Comparison of ENCODE assay signal across 9 cellular contexts in genomic region chr5:14595189-14595588, GRCh38. TPM values are rescaled to one million over a fixed set of nuclear protein-coding genes. Genes with fewer than 3 reads are reported as not detected.
DNase-seq lines count a peak whose midpoint lies in the region; ATAC-seq and TF ChIP-seq lines count a peak whose summit lies in the region.
"Had no signal": no experiment of that assay in that cellular context is flagged by ENCODE, and none has a peak within 500 bp of the region (broad histone marks: within the 10 kb centered on the region; RNA-seq: fewer than 3 reads in every experiment).

No MANE protein-coding gene starts in this region.

- no peaks in the 10 kb centered on the region for H3K79me2 ChIP-seq in osteoblast (ENCODE audit: insufficient read depth, low read length)

- peak overlapping the region; percentile 59 for H3K4me3 Mint-ChIP-seq in activated naive CD8-positive, alpha-beta T cell treated with anti-CD3 and anti-CD28 coated beads, Interleukin-2, amount 50 U/mL, for 24 hours
- H3K4me3 Mint-ChIP-seq in Caco-2 (ENCODE audit: unreplicated experiment), result no peak overlapping the region

- H3K4me3 ChIP-seq in osteoblast (ENCODE audit: insufficient read depth, low read length) (no peak overlapping the region), Caco-2 (ENCODE audit: low read depth, low read length) (no peak overlapping the region)
- H3K4me3 ChIP-seq: body of pancreas had no signal

- in situ Hi-C loops in KBM-7 (cut with MboI; ENCODE audit: low pct_unique_long_range_greater_than_20kb, low sequenced_read_pairs), result no loop called here

- H4K20me1 ChIP-seq in osteoblast (ENCODE audit: insufficient read depth, low read length), result no peaks in the 10 kb centered on the region

- H3K4me1 ChIP-seq in osteoblast (ENCODE audit: insufficient read depth, low read length) (no peaks in the 10 kb centered on the region), Caco-2 (no peaks in the 10 kb centered on the region)

- H3K27ac Mint-ChIP-seq in activated naive CD8-positive, alpha-beta T cell treated with anti-CD3 and anti-CD28 coated beads, Interleukin-2, amount 50 U/mL, for 24 hours, result peak overlapping the region; percentile 85
- no peak overlapping the region for H3K27ac Mint-ChIP-seq in Caco-2 (ENCODE audit: unreplicated experiment)

- no peak overlapping the region for H3K4me2 ChIP-seq in osteoblast (ENCODE audit: insufficient read depth, low read length)

- H3K9me3 Mint-ChIP-seq in activated naive CD8-positive, alpha-beta T cell treated with anti-CD3 and anti-CD28 coated beads, Interleukin-2, amount 50 U/mL, for 24 hours, result peaks cover 6% of the 10 kb centered on the region
- H3K9me3 Mint-ChIP-seq in Caco-2 (ENCODE audit: unreplicated experiment), result no peaks in the 10 kb centered on the region

- no peak overlapping the region for H3K27ac ChIP-seq in RWPE1
- no peak overlapping the region for H3K27ac ChIP-seq in osteoblast (ENCODE audit: low read depth, low read length)

- no TSS peak for BruUV-seq in Caco-2 (replicated peaks; lab: Mats Ljungman, UMichigan)

- no peak overlapping the region for H2AFZ ChIP-seq in osteoblast (ENCODE audit: low read length)

- peak; percentile 40 for TF ChIP-seq POLR2A in GM18505 (IDR thresholded peaks at IDR 0.05; ENCODE audit: borderline replicate concordance, extremely low read depth, insufficient read depth, insufficient read length)

- TF ChIP-seq CTCF in RWPE1 (conservative IDR thresholded peaks at IDR 0.05; ENCODE audit: low read depth) (no peak), osteoblast (IDR thresholded peaks at IDR 0.05; ENCODE audit: extremely low read depth, low read depth, low read length) (no peak), Caco-2 (IDR thresholded peaks at IDR 0.05; ENCODE audit: insufficient read depth in 1 of 2, low read depth in 1 of 2, low read length in 1 of 2, severe bottlenecking in 1 of 2, unreplicated experiment in 1 of 2) (no peak)

- H3K36me3 ChIP-seq in osteoblast (ENCODE audit: insufficient read depth, low read length) (no peaks in the 10 kb centered on the region), Caco-2 (ENCODE audit: control insufficient read depth, insufficient read depth, low read length) (no peaks in the 10 kb centered on the region)

- H3K27me3 ChIP-seq in osteoblast (ENCODE audit: insufficient read depth, low read length) (peaks cover 14% of the 10 kb centered on the region), Caco-2 (replicated peaks; ENCODE audit: control insufficient read depth, insufficient read depth, low read length) (no peaks in the 10 kb centered on the region)
- H3K27me3 ChIP-seq: body of pancreas had no signal

- CTCF ChIA-PET in RWPE1 (lab: Yijun Ruan, JAX), result no interaction called here
- CTCF ChIA-PET in Caco-2 (lab: Charles Lee), result no interaction called here

- H3K36me3 Mint-ChIP-seq in activated naive CD8-positive, alpha-beta T cell treated with anti-CD3 and anti-CD28 coated beads, Interleukin-2, amount 50 U/mL, for 24 hours (ENCODE audit: low read depth), result peaks cover 5% of the 10 kb centered on the region
- H3K36me3 Mint-ChIP-seq in Caco-2 (ENCODE audit: insufficient read depth, unreplicated experiment), result no peaks in the 10 kb centered on the region

- peak; percentile 65 for ATAC-seq in GM18505 (IDR thresholded peaks at IDR 0.05; ENCODE audit: unreplicated experiment)
- peak; percentile 81 for ATAC-seq in GM21529 (IDR thresholded peaks at IDR 0.05; ENCODE audit: unreplicated experiment)
- ATAC-seq in activated naive CD8-positive, alpha-beta T cell treated with anti-CD3 and anti-CD28 coated beads, Interleukin-2, amount 50 U/mL, for 24 hours, result peak; percentile 73
- ATAC-seq: body of pancreas had no signal

- DNase-seq in KBM-7 (peak; percentile 92), RWPE1 (ENCODE audit: low spot score) (no peak), osteoblast (ENCODE audit: insufficient read length, low spot score, missing footprints) (no peak), Caco-2 (no peak)
- DNase-seq in activated naive CD8-positive, alpha-beta T cell treated with anti-CD3 and anti-CD28 coated beads, Interleukin-2, amount 50 U/mL, for 24 hours, result peak; percentile 29
- peak; percentile 1 for DNase-seq in stimulated activated naive CD4-positive, alpha-beta T cell treated with Interleukin-2 at 50 U/mL for 16 hours (lab: John Stamatoyannopoulos, UW)

- H3K4me1 Mint-ChIP-seq in activated naive CD8-positive, alpha-beta T cell treated with anti-CD3 and anti-CD28 coated beads, Interleukin-2, amount 50 U/mL, for 24 hours, result peaks cover 91% of the 10 kb centered on the region
- H3K4me1 Mint-ChIP-seq in Caco-2 (ENCODE audit: low read depth, unreplicated experiment), result no peaks in the 10 kb centered on the region

- intact Hi-C loops in Caco-2 (cut with micrococcal nuclease; ENCODE audit: unreplicated experiment), result no loop called here

- POLR2A ChIA-PET in RWPE1 (lab: Yijun Ruan, JAX; ENCODE audit: low non-redundant PET) (no interaction called here), Caco-2 (lab: Charles Lee) (no interaction called here)

- no peaks in the 10 kb centered on the region for H3K27me3 Mint-ChIP-seq in activated naive CD8-positive, alpha-beta T cell treated with anti-CD3 and anti-CD28 coated beads, Interleukin-2, amount 50 U/mL, for 24 hours
- no peaks in the 10 kb centered on the region for H3K27me3 Mint-ChIP-seq in Caco-2 (ENCODE audit: insufficient read depth, unreplicated experiment)

- no peaks in the 10 kb centered on the region for H3K9me3 ChIP-seq in osteoblast (ENCODE audit: low read depth, low read length)
- H3K9me3 ChIP-seq in Caco-2, result no peaks in the 10 kb centered on the region
- H3K9me3 ChIP-seq: body of pancreas had no signal

RNA-seq across cellular contexts. Expression of gene OTULINL, which starts 13.6 kb away (rescaled TPM):
- total RNA-seq in osteoblast (under 0.01 and 0.36 TPM in 2 replicates), Caco-2 (2022) (16.3 and 18.3 TPM in 2 replicates)

Comparison
In these comparisons a context has a peak if more than half of its experiments do, and no peak if none do; other contexts are left out.
1. DNase-seq: peak in KBM-7 (single experiment), activated naive CD8-positive, alpha-beta T cell treated with anti-CD3 and anti-CD28 coated beads, Interleukin-2, amount 50 U/mL, for 24 hours (single experiment) and stimulated activated naive CD4-positive, alpha-beta T cell treated with Interleukin-2 at 50 U/mL for 16 hours (single experiment); none in RWPE1 (single experiment), osteoblast (single experiment) and Caco-2 (0 of 2).
2. RNA of gene OTULINL, which starts 13.6 kb away (total RNA-seq): 16.3 to 18.3 TPM in Caco-2; under 0.01 to 0.36 TPM in osteoblast; every median in the first group is over 10 times any median in the second.
3. Peak in every context shown above with its lines, with median percentiles within 50 percentile points of each other: ATAC-seq.